In genomic region chr1:119136401-119136800, GRCh38 we compare ENCODE assay signal across 24 cellular contexts. TPM values are rescaled to one million over a fixed set of nuclear protein-coding genes. Genes with fewer than 3 reads are reported as not detected.
DNase-seq lines count a peak whose midpoint lies in the region; ATAC-seq and TF ChIP-seq lines count a peak whose summit lies in the region.
"Had no signal": no experiment of that assay in that cellular context is flagged by ENCODE, and none has a peak within 500 bp of the region (broad histone marks: within the 10 kb centered on the region; RNA-seq: fewer than 3 reads in every experiment).

No MANE protein-coding gene starts in this region.

- H3K4me3 ChIP-seq in AG10803 (ENCODE audit: low read length) (no peak overlapping the region), mammary epithelial cell (replicated peaks in 1 of 3; ENCODE audit: insufficient read depth in 1 of 3, low read depth in 2 of 3, low read length in 3 of 3) (no peak overlapping the region), foreskin fibroblast (ENCODE audit: low read depth in 1 of 2, low read length in 2 of 2) (no peak overlapping the region)
- no peak overlapping the region for H3K4me3 ChIP-seq in naive thymus-derived CD4-positive, alpha-beta T cell (ENCODE audit: low read length)
- H3K4me3 ChIP-seq: esophagus muscularis mucosa, lower lobe of right lung, transverse colon had no signal

- no peak overlapping the region for H3K27ac ChIP-seq in mammary epithelial cell (ENCODE audit: insufficient read depth, low read depth, low read length)
- H3K27ac ChIP-seq in naive thymus-derived CD4-positive, alpha-beta T cell (ENCODE audit: low read depth, low read length) = no peak overlapping the region
- H3K27ac ChIP-seq: esophagus muscularis mucosa, transverse colon had no signal

- H3K27ac Mint-ChIP-seq in HFFc6 = peak overlapping the region; percentile 29; the same call in 1 of the 2 replicates
- H3K27ac Mint-ChIP-seq in naive thymus-derived CD4-positive, alpha-beta T cell = peak overlapping the region in 1 of 9 donors; percentile 26
- H3K27ac Mint-ChIP-seq: activated CD4-positive, alpha-beta T cell treated with anti-CD3 and anti-CD28 coated beads, Interleukin-2, amount 10 ng/mL, durations not matched to agents 7 days and 5 days; CD8-positive, alpha-beta T cell; stimulated activated naive CD8-positive, alpha-beta T cell treated with anti-CD3 and anti-CD28 coated beads, Interleukin-15, amount 100 ng/mL, for 72 hours had no signal

- H3K27me3 ChIP-seq in mammary epithelial cell (ENCODE audit: insufficient read depth, low read length) = no peaks in the 10 kb centered on the region
- H3K27me3 ChIP-seq in naive thymus-derived CD4-positive, alpha-beta T cell (ENCODE audit: control insufficient read depth in 2 of 2, insufficient read depth in 2 of 2, low read length in 2 of 2) = no peaks in the 10 kb centered on the region
- H3K27me3 ChIP-seq: esophagus muscularis mucosa, transverse colon had no signal

- H3K9me3 Mint-ChIP-seq in HFFc6 = no peaks in the 10 kb centered on the region
- no peaks in the 10 kb centered on the region for H3K9me3 Mint-ChIP-seq in naive thymus-derived CD4-positive, alpha-beta T cell
- H3K9me3 Mint-ChIP-seq: activated CD4-positive, alpha-beta T cell treated with anti-CD3 and anti-CD28 coated beads, Interleukin-2, amount 10 ng/mL, durations not matched to agents 7 days and 5 days; CD8-positive, alpha-beta T cell; stimulated activated naive CD8-positive, alpha-beta T cell treated with anti-CD3 and anti-CD28 coated beads, Interleukin-15, amount 100 ng/mL, for 72 hours had no signal

- H3K4me1 Mint-ChIP-seq in HFFc6 (ENCODE audit: low read depth) = peaks cover 67% of the 10 kb centered on the region
- peaks cover 4 to 14% (median 6%) of the 10 kb centered on the region in 7 donors for H3K4me1 Mint-ChIP-seq in naive thymus-derived CD4-positive, alpha-beta T cell

- DNase-seq in AG10803 (ENCODE audit: low read depth) (peak; percentile 83), HFFc6 (peak; percentile 16), mammary epithelial cell (peak; percentile 62), foreskin fibroblast (peak; percentile 55 to 75), pons (ENCODE audit: low spot score) (no peak)
- no peak for DNase-seq in naive thymus-derived CD4-positive, alpha-beta T cell
- DNase-seq: activated CD4-positive, alpha-beta T cell treated with anti-CD3 and anti-CD28 coated beads, Interleukin-2, amount 10 ng/mL, durations not matched to agents 7 days and 5 days; activated CD8-positive, alpha-beta memory T cell treated with anti-CD3 and anti-CD28 coated beads, Interleukin-2, amount 50 U/mL, for 48 hours; activated effector memory CD4-positive, alpha-beta T cell treated with anti-CD3 and anti-CD28 coated beads, Interleukin-2, amount 50 U/mL, for 16 hours; amygdala; CD8-positive, alpha-beta T cell; cerebellar nuclear complex; DMS53; effector CD4-positive, alpha-beta T cell; hippocampal formation; lower lobe of right lung; NCI-H526; stimulated activated CD4-positive, alpha-beta T cell treated with anti-CD3 and anti-CD28 coated beads, Interleukin-4, amount 100 ng/mL, for 24 hours; stimulated activated naive CD8-positive, alpha-beta T cell treated with anti-CD3 and anti-CD28 coated beads, Interleukin-15, amount 100 ng/mL, for 72 hours; SW 1271; transverse colon had no signal

- BruUV-seq in mammary epithelial cell (replicated peaks; lab: Mats Ljungman, UMichigan) = no TSS peak

- no peak overlapping the region for H3K4me2 ChIP-seq in mammary epithelial cell (ENCODE audit: insufficient read depth, low read depth, low read length)

- no peaks in the 10 kb centered on the region for H3K9me3 ChIP-seq in mammary epithelial cell (replicated peaks; ENCODE audit: insufficient read depth, low read length)
- no peaks in the 10 kb centered on the region for H3K9me3 ChIP-seq in naive thymus-derived CD4-positive, alpha-beta T cell (ENCODE audit: control insufficient read depth in 2 of 3, low read length in 3 of 3)
- H3K9me3 ChIP-seq: esophagus muscularis mucosa, lower lobe of right lung, transverse colon had no signal

- H2AFZ ChIP-seq in mammary epithelial cell (ENCODE audit: low read depth, low read length) = no peak overlapping the region

- peak overlapping the region; percentile 23; the same call in 1 of the 2 replicates for H3K4me3 Mint-ChIP-seq in HFFc6
- no peak overlapping the region for H3K4me3 Mint-ChIP-seq in naive thymus-derived CD4-positive, alpha-beta T cell
- H3K4me3 Mint-ChIP-seq: activated CD4-positive, alpha-beta T cell treated with anti-CD3 and anti-CD28 coated beads, Interleukin-2, amount 10 ng/mL, durations not matched to agents 7 days and 5 days; CD8-positive, alpha-beta T cell; stimulated activated naive CD8-positive, alpha-beta T cell treated with anti-CD3 and anti-CD28 coated beads, Interleukin-15, amount 100 ng/mL, for 72 hours had no signal

- CTCF ChIA-PET in mammary epithelial cell (lab: Charles Lee; ENCODE audit: low non-redundant PET) = no interaction called here
- CTCF ChIA-PET in naive thymus-derived CD4-positive, alpha-beta T cell (lab: Charles Lee) = interaction anchor here (0.7 kb wide), 1 partner anchor 659 kb away, joined by 3 read pairs; no protein-coding TSS in a partner anchor

- H3K79me2 ChIP-seq in mammary epithelial cell (ENCODE audit: insufficient read depth, low read length) = peaks cover 59% of the 10 kb centered on the region

- no peak overlapping the region for H3K9ac ChIP-seq in mammary epithelial cell (ENCODE audit: insufficient read depth, low read length)

- no peaks in the 10 kb centered on the region for H3K36me3 ChIP-seq in mammary epithelial cell (ENCODE audit: insufficient read depth, low read length)
- H3K36me3 ChIP-seq in naive thymus-derived CD4-positive, alpha-beta T cell (ENCODE audit: control insufficient read depth in 2 of 3, insufficient read depth in 3 of 3, low read length in 3 of 3) = no peaks in the 10 kb centered on the region
- H3K36me3 ChIP-seq: esophagus muscularis mucosa, lower lobe of right lung, transverse colon had no signal

- H4K20me1 ChIP-seq in mammary epithelial cell (ENCODE audit: insufficient read depth, low read length) = no peaks in the 10 kb centered on the region

- no peaks in the 10 kb centered on the region for H3K27me3 Mint-ChIP-seq in HFFc6 (ENCODE audit: insufficient read depth)
- H3K27me3 Mint-ChIP-seq in naive thymus-derived CD4-positive, alpha-beta T cell = no peaks in the 10 kb centered on the region
- H3K27me3 Mint-ChIP-seq: activated CD4-positive, alpha-beta T cell treated with anti-CD3 and anti-CD28 coated beads, Interleukin-2, amount 10 ng/mL, durations not matched to agents 7 days and 5 days; stimulated activated naive CD8-positive, alpha-beta T cell treated with anti-CD3 and anti-CD28 coated beads, Interleukin-15, amount 100 ng/mL, for 72 hours had no signal

- TF ChIP-seq CTCF in AG10803 (conservative IDR thresholded peaks at IDR 0.05; ENCODE audit: low read length) (no peak), HFFc6 (IDR thresholded peaks at IDR 0.05) (no peak), mammary epithelial cell (conservative IDR thresholded peaks at IDR 0.05 in 1 of 2, IDR thresholded peaks at IDR 0.05 in 1 of 2; ENCODE audit: extremely low read depth in 1 of 2, insufficient read depth in 1 of 2, low read depth in 1 of 2, low read length in 2 of 2) (no peak), foreskin fibroblast (IDR thresholded peaks at IDR 0.05; ENCODE audit: low read depth, low read length) (no peak)

- POLR2A ChIA-PET in naive thymus-derived CD4-positive, alpha-beta T cell (lab: Charles Lee) = no interaction called here

- H3K36me3 Mint-ChIP-seq in HFFc6 (ENCODE audit: low read depth) = peaks cover 13% of the 10 kb centered on the region; the same call in 1 of the 2 replicates
- H3K36me3 Mint-ChIP-seq in naive thymus-derived CD4-positive, alpha-beta T cell = peaks cover 0 to 29% (median 7%) of the 10 kb centered on the region in 5 donors

- ATAC-seq in HG03571 (IDR thresholded peaks at IDR 0.05; ENCODE audit: unreplicated experiment) (no peak), GM19452 (IDR thresholded peaks at IDR 0.05; ENCODE audit: unreplicated experiment) (no peak)
- no peak for ATAC-seq in naive thymus-derived CD4-positive, alpha-beta T cell
- ATAC-seq: CD8-positive, alpha-beta T cell; stimulated activated naive CD8-positive, alpha-beta T cell treated with anti-CD3 and anti-CD28 coated beads, Interleukin-15, amount 100 ng/mL, for 72 hours had no signal

- dilution Hi-C loops in mammary epithelial cell (cut with HindIII; ENCODE audit: low sequenced_read_pairs) = no loop called here

- WGBS in mammary epithelial cell (ENCODE audit: low coverage, missing lambda C conversion rate) = 57% methylated on average over 3 of the region's 3 CpGs

- in situ Hi-C loops in mammary epithelial cell (cut with MboI; ENCODE audit: low sequenced_read_pairs in 2 of 2) = no loop called here

- intact Hi-C loops in mammary epithelial cell (cut with micrococcal nuclease) = no loop called here
- intact Hi-C loops in naive thymus-derived CD4-positive, alpha-beta T cell (cut with micrococcal nuclease) = no loop called here

- H3K4me1 ChIP-seq in mammary epithelial cell (ENCODE audit: insufficient read depth, low read length) = peaks cover 22% of the 10 kb centered on the region
- H3K4me1 ChIP-seq in naive thymus-derived CD4-positive, alpha-beta T cell (ENCODE audit: control insufficient read depth in 2 of 2, insufficient read depth in 2 of 2, low read length in 2 of 2) = peaks cover 11 to 14% of the 10 kb centered on the region in 2 donors

RNA-seq across cellular contexts. Expression of gene WARS2, which starts 4.1 kb away (rescaled TPM):
- total RNA-seq in HFFc6 (2021; fragmentation: NEBNext Ultra II Directional; extraction: Animal tissue kit (Norgen Biotek cat#: 25700)) = 10 to 100 TPM; 10.5 to 14.8 (median 12.9) TPM
- 10 to 100 TPM; 12.1 to 16.5 TPM for total RNA-seq in mammary epithelial cell
- polyA plus RNA-seq in mammary epithelial cell = 10.2 TPM
- polyA minus RNA-seq in mammary epithelial cell = 54.3 TPM
- 10 to 100 TPM in 4 of 5 experiments, 1 to 10 TPM in 1; 8.6 to 27.1 (median 12.9) TPM for total RNA-seq in naive thymus-derived CD4-positive, alpha-beta T cell
- polyA plus RNA-seq in naive thymus-derived CD4-positive, alpha-beta T cell = 10 to 100 TPM in 1 of 2 donors, 1 to 10 TPM in 1; 9.3 to 11.5 TPM

Comparison
In these comparisons a context has a peak if more than half of its experiments do, and no peak if none do; other contexts are left out.
1. DNase-seq: peak in AG10803 (single experiment), HFFc6 (single experiment), mammary epithelial cell (single experiment) and foreskin fibroblast (2 of 2); none in naive thymus-derived CD4-positive, alpha-beta T cell (0 of 9) and pons (single experiment).